ENCODE assay signal across 13 cellular contexts in the genomic region with DNA sequence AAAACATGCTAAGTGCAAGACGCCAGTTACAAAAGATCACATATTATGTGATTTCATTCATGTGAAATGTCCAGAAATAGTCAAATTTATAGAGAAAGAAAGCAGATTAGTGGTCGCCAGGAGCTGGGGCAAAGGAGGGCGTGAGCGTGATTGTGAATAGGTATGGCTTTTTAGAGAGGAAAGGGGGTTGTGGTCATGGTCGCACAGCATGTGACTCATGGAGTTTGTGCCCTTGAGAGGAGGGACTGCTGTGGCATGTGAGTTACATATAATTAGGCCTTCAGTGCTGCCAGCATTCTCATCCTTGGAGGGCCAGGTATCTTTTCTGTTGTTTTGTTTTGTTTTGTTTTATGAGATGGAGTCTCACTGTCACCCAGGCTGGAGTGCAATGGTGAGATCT. TPM values are rescaled to one million over a fixed set of nuclear protein-coding genes. Genes with fewer than 3 reads are reported as not detected.
DNase-seq lines count a peak whose midpoint lies in the region; ATAC-seq, FAIRE-seq and TF ChIP-seq lines count a peak whose summit lies in the region.
"Had no signal": no experiment of that assay in that cellular context is flagged by ENCODE, and none has a peak within 500 bp of the region (broad histone marks: within the 10 kb centered on the region; RNA-seq: fewer than 3 reads in every experiment).

No MANE protein-coding gene starts in this region.

- H3K4me3 Mint-ChIP-seq in astrocyte (ENCODE audit: unreplicated experiment) (peak overlapping the region; percentile 27), naive B cell (peak overlapping the region in 5 of 8 donors; percentile 30 to 88 (median 56)), type B pancreatic cell (peak overlapping the region; percentile 56)

- TF ChIP-seq CTCF in left ventricle myocardium inferior (IDR thresholded peaks at IDR 0.05; ENCODE audit: borderline replicate concordance) = no peak
- no peak for TF ChIP-seq CTCF in astrocyte (IDR thresholded peaks at IDR 0.05; ENCODE audit: insufficient read depth, low read depth, low read length)
- TF ChIP-seq CTCF in type B pancreatic cell (conservative IDR thresholded peaks at IDR 0.05) = no peak

- H3K9me3 Mint-ChIP-seq in astrocyte (ENCODE audit: unreplicated experiment) = no peaks in the 10 kb centered on the region
- no peaks in the 10 kb centered on the region for H3K9me3 Mint-ChIP-seq in naive B cell
- H3K9me3 Mint-ChIP-seq in type B pancreatic cell = no peaks in the 10 kb centered on the region

- ATAC-seq in left cardiac atrium = no peak
- no peak for ATAC-seq in naive B cell (ENCODE audit: low read depth in 2 of 2)
- ATAC-seq in GM18867 (IDR thresholded peaks at IDR 0.05; ENCODE audit: unreplicated experiment) = no peak

- H3K36me3 Mint-ChIP-seq in astrocyte (ENCODE audit: low read depth, unreplicated experiment) (no peaks in the 10 kb centered on the region), naive B cell (no peaks in the 10 kb centered on the region), type B pancreatic cell (no peaks in the 10 kb centered on the region)

- no peaks in the 10 kb centered on the region for H3K36me3 ChIP-seq in left ventricle myocardium inferior
- H3K36me3 ChIP-seq in astrocyte (ENCODE audit: insufficient read depth, low read length) = no peaks in the 10 kb centered on the region

- DNase-seq in left ventricle myocardium inferior (no peak), left cardiac atrium (no peak), astrocyte (ENCODE audit: low read depth) (no peak), naive B cell (no peak), type B pancreatic cell (ENCODE audit: extremely low spot score, unreplicated experiment) (no peak), NCI-H2171 (lab: John Stamatoyannopoulos, UW) (no peak)
- DNase-seq in stimulated activated CD4-positive, alpha-beta T cell treated with anti-CD3 and anti-CD28 coated beads, Interleukin-2, amount 100 ng/mL, for 48 hours = no peak
- DNase-seq: activated gamma-delta T cell; stimulated activated CD4-positive, alpha-beta T cell treated with anti-CD3 and anti-CD28 coated beads, Interleukin-1b, Interleukin-23, amount 100 ng/mL, for 48 hours; T1000 had no signal

- H3K4me2 ChIP-seq in astrocyte (ENCODE audit: low read length) = no peak overlapping the region

- H3K9me3 ChIP-seq in left ventricle myocardium inferior (replicated peaks) (no peaks in the 10 kb centered on the region), astrocyte (ENCODE audit: insufficient read depth, low read depth, low read length) (no peaks in the 10 kb centered on the region)

- intact Hi-C loops in left ventricle myocardium inferior (cut with micrococcal nuclease) = no loop called here
- intact Hi-C loops in left cardiac atrium (cut with DNase I) = no loop called here

- no peaks in the 10 kb centered on the region for H3K79me2 ChIP-seq in astrocyte (ENCODE audit: insufficient read depth, low read length)

- H3K4me1 ChIP-seq in left ventricle myocardium inferior (peaks cover 67% of the 10 kb centered on the region), astrocyte (ENCODE audit: insufficient read depth, low read length) (peaks cover 27% of the 10 kb centered on the region)

- H3K27ac Mint-ChIP-seq in astrocyte (ENCODE audit: unreplicated experiment) (no peak overlapping the region), naive B cell (peak overlapping the region in 1 of 6 donors; percentile 33), type B pancreatic cell (no peak overlapping the region)

- peaks cover 10% of the 10 kb centered on the region for H3K27me3 ChIP-seq in left ventricle myocardium inferior (ENCODE audit: low read depth)
- no peaks in the 10 kb centered on the region for H3K27me3 ChIP-seq in astrocyte (ENCODE audit: insufficient read depth, low read length)

- no peak overlapping the region for H3K9ac ChIP-seq in astrocyte (ENCODE audit: low read length)

- H3K4me3 ChIP-seq in left ventricle myocardium inferior = no peak overlapping the region
- no peak overlapping the region for H3K4me3 ChIP-seq in astrocyte (ENCODE audit: insufficient read depth, low read depth, low read length)

- FAIRE-seq in astrocyte (lab: Jason Lieb, UNC) = no peak
- FAIRE-seq: GM18507, GM19239 had no signal

- no peak overlapping the region for H2AFZ ChIP-seq in astrocyte (ENCODE audit: low read depth, low read length)

- peaks cover 51% of the 10 kb centered on the region for H3K27me3 Mint-ChIP-seq in astrocyte (ENCODE audit: low read depth, unreplicated experiment)
- peaks cover 54 to 64% (median 57%) of the 10 kb centered on the region in 3 donors for H3K27me3 Mint-ChIP-seq in naive B cell
- peaks cover 59% of the 10 kb centered on the region for H3K27me3 Mint-ChIP-seq in type B pancreatic cell

- no peaks in the 10 kb centered on the region for H4K20me1 ChIP-seq in astrocyte (ENCODE audit: insufficient read depth, low read length)

- H3K27ac ChIP-seq in left ventricle myocardium inferior (replicated peaks) (peak overlapping the region; percentile 82), astrocyte (ENCODE audit: low read depth, low read length) (no peak overlapping the region)

- H3K4me1 Mint-ChIP-seq in astrocyte (ENCODE audit: low read depth, unreplicated experiment) (peaks cover 2% of the 10 kb centered on the region), naive B cell (peaks cover 7 to 15% (median 12%) of the 10 kb centered on the region in 3 donors), type B pancreatic cell (ENCODE audit: unreplicated experiment) (peaks cover 35% of the 10 kb centered on the region)

RNA-seq across cellular contexts. Expression of a gene that starts 21.2 kb away (rescaled TPM):
- total RNA-seq in left ventricle myocardium inferior (162 TPM), left cardiac atrium (100 to 1,000 TPM; 140 to 160 TPM), astrocyte (139 and 142 TPM in 2 replicates), type B pancreatic cell (ENCODE audit: low replicate concordance) (132 and 199 TPM in 2 replicates)
- polyA plus RNA-seq in naive B cell (ENCODE audit: low read depth in 6 of 6) = 10 to 100 TPM; 22.8 to 72.8 (median 48.4) TPM

RNA-seq across cellular contexts. Expression of a gene that starts 24.6 kb away (rescaled TPM):
- total RNA-seq in left ventricle myocardium inferior (50.4 TPM), left cardiac atrium (10 to 100 TPM; 23.9 to 39.5 TPM), astrocyte (32.6 and 39.7 TPM in 2 replicates), type B pancreatic cell (ENCODE audit: low replicate concordance) (12.1 and 32.9 TPM in 2 replicates)
- not detected for polyA plus RNA-seq in naive B cell (ENCODE audit: low read depth in 6 of 6)
